13 cellular contexts compared by ENCODE assay signal in the genomic region with DNA sequence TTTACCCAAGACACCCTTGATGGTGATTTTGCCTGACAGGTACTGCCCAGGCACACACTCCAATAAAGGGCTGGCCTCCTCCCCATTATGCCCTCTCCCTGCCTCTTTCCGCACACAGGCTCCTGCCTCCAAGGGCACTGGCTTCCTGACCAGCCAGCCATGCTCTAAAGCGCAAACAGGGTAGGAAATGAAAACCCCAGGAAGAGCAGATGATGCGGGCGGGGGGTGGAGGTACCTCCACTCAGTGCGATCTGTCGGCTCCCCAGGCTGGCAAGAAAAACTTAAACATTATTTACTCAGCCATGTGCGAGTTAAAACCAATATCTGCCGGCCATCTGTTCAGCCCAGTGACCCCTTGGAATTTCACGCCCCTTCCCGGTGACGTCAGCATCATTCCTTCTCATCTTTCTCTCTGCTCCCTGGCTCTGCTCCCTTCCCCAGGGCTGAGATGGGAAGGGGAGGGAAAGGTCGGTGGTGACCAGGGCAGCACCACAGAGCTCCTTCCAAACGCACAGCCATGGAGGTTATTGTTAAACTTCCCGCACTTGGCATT.
DNase-seq lines count a peak whose midpoint lies in the region; FAIRE-seq and TF ChIP-seq lines count a peak whose summit lies in the region.
"Had no signal": no experiment of that assay in that cellular context is flagged by ENCODE, and none has a peak within 500 bp of the region (broad histone marks: within the 10 kb centered on the region; RNA-seq: fewer than 3 reads in every experiment).

No MANE protein-coding gene starts in this region.

- peak; percentile 53 for DNase-seq in H7
- DNase-seq in NCI-H524 (lab: John Stamatoyannopoulos, UW) = peak; percentile 95 to 96
- no peak for DNase-seq in progenitor cell of endocrine pancreas (ENCODE audit: low spot score, unreplicated experiment)
- DNase-seq in UCSD-AML1 (lab: John Stamatoyannopoulos, UW; ENCODE audit: unreplicated experiment) = no peak
- no peak for DNase-seq in H54 (ENCODE audit: insufficient read length, low spot score)
- no peak for DNase-seq in activated T-cell treated with anti-CD3 and anti-CD28 coated beads, Interleukin-2, amount 50 U/mL, for 48 hours
- DNase-seq in NCI-H1436 treated with DMSO at 0.1 percent for 48 hours (lab: John Stamatoyannopoulos, UW) = no peak
- DNase-seq: esophagus squamous epithelium, left cardiac atrium, SIG-M5 had no signal

- FAIRE-seq in endometrium (lab: Jason Lieb, UNC) = peak; percentile 31
- no peak for FAIRE-seq in H54 (lab: Jason Lieb, UNC)

- no peaks in the 10 kb centered on the region for H3K9me3 Mint-ChIP-seq in progenitor cell of endocrine pancreas (ENCODE audit: low read depth)

- peaks cover 11% of the 10 kb centered on the region for H3K4me1 Mint-ChIP-seq in progenitor cell of endocrine pancreas (ENCODE audit: low read depth)
- H3K4me1 Mint-ChIP-seq: activated T-helper 17 cell treated with anti-CD3 and anti-CD28 coated beads, Interleukin-2, amount 50 U/mL, for 72 hours had no signal

- H3K4me3 Mint-ChIP-seq in progenitor cell of endocrine pancreas (ENCODE audit: low read depth) = peak overlapping the region; percentile 22
- H3K4me3 Mint-ChIP-seq: activated T-helper 17 cell treated with anti-CD3 and anti-CD28 coated beads, Interleukin-2, amount 50 U/mL, for 72 hours had no signal

- peaks cover 47% of the 10 kb centered on the region for H3K27me3 Mint-ChIP-seq in progenitor cell of endocrine pancreas

- TF ChIP-seq POLR2A in H54 (IDR thresholded peaks at IDR 0.05; ENCODE audit: low read depth, low read length) = no peak

- no peaks in the 10 kb centered on the region for H3K36me3 Mint-ChIP-seq in progenitor cell of endocrine pancreas (ENCODE audit: insufficient read depth)

- no peaks in the 10 kb centered on the region for H3K27me3 ChIP-seq in H7 (ENCODE audit: control insufficient read depth, insufficient read depth, low read length)
- H3K27me3 ChIP-seq: cardiac muscle cell had no signal

- TF ChIP-seq CTCF in progenitor cell of endocrine pancreas (IDR thresholded peaks at IDR 0.05; ENCODE audit: unreplicated experiment) = no peak

- peak overlapping the region; percentile 51 for H3K27ac Mint-ChIP-seq in progenitor cell of endocrine pancreas
- H3K27ac Mint-ChIP-seq: activated T-helper 17 cell treated with anti-CD3 and anti-CD28 coated beads, Interleukin-2, amount 50 U/mL, for 72 hours had no signal

- 0 out of 2 replicates have a peak overlapping the region, but pooled peaks have one; percentile 1 for H3K4me3 ChIP-seq in H7 (ENCODE audit: insufficient read depth, low read depth, low read length)
- H3K4me3 ChIP-seq: cardiac muscle cell, esophagus squamous epithelium had no signal

- no peaks in the 10 kb centered on the region for H3K36me3 ChIP-seq in H7 (replicated peaks; ENCODE audit: control insufficient read depth, insufficient read depth, low read length)
- H3K36me3 ChIP-seq: cardiac muscle cell, esophagus squamous epithelium had no signal

Comparison
In these comparisons a context has a peak if more than half of its experiments do, and no peak if none do; other contexts are left out.
1. DNase-seq: peak in H7 (single experiment) and NCI-H524 (2 of 2); none in progenitor cell of endocrine pancreas (single experiment), UCSD-AML1 (single experiment), H54 (single experiment), activated T-cell treated with anti-CD3 and anti-CD28 coated beads, Interleukin-2, amount 50 U/mL, for 48 hours (0 of 2) and NCI-H1436 treated with DMSO at 0.1 percent for 48 hours (single experiment).